ENCODE assay signal across 9 cellular contexts in genomic region chr7:82677493-82677892, GRCh38.
DNase-seq lines count a peak whose midpoint lies in the region; ATAC-seq and TF ChIP-seq lines count a peak whose summit lies in the region.
"Had no signal": no experiment of that assay in that cellular context is flagged by ENCODE, and none has a peak within 500 bp of the region (broad histone marks: within the 10 kb centered on the region; RNA-seq: fewer than 3 reads in every experiment).

No MANE protein-coding gene starts in this region.

- peak; percentile 92 to 94 for ATAC-seq in activated T-cell treated with anti-CD3 and anti-CD28 coated beads, Interleukin-2, amount 50 U/mL, for 72 hours (replicated peaks in 1 of 2)
- no peak for ATAC-seq in GM21723 (IDR thresholded peaks at IDR 0.05; ENCODE audit: unreplicated experiment)

- H3K4me3 Mint-ChIP-seq in activated T-cell treated with anti-CD3 and anti-CD28 coated beads, Interleukin-2, amount 50 U/mL, for 72 hours: peak overlapping the region; percentile 15 to 31

- DNase-seq in cardiac muscle cell (ENCODE audit: low read depth in 1 of 2, low spot score in 1 of 2) (peak; percentile 3 to 5), left ventricle myocardium inferior (no peak), HT1080 (ENCODE audit: low read depth) (peak; percentile 34), MV-4-11 (lab: John Stamatoyannopoulos, UW) (no peak), esophagus squamous epithelium (lab: John Stamatoyannopoulos, UW) (no peak)
- DNase-seq in activated T-cell treated with anti-CD3 and anti-CD28 coated beads, Interleukin-2, amount 50 U/mL, for 72 hours: peak; percentile 44 to 50
- peak; percentile 13 for DNase-seq in stimulated activated CD4-positive, alpha-beta T cell treated with anti-CD3 and anti-CD28 coated beads, Interleukin-4, amount 100 ng/mL, for 24 hours

- H3K4me1 ChIP-seq in cardiac muscle cell (ENCODE audit: low read depth) (no peaks in the 10 kb centered on the region), left ventricle myocardium inferior (peaks cover 9% of the 10 kb centered on the region), esophagus squamous epithelium (peaks cover 0 to 23% (median 4%) of the 10 kb centered on the region in 3 donors)

- no peaks in the 10 kb centered on the region for H3K27me3 Mint-ChIP-seq in activated T-cell treated with anti-CD3 and anti-CD28 coated beads, Interleukin-2, amount 50 U/mL, for 72 hours (ENCODE audit: low read depth)

- no peak overlapping the region for H3K4me3 ChIP-seq in cardiac muscle cell
- no peak overlapping the region for H3K4me3 ChIP-seq in left ventricle myocardium inferior
- no peak overlapping the region for H3K4me3 ChIP-seq in esophagus squamous epithelium
- H3K4me3 ChIP-seq: SK-N-MC had no signal

- H3K27ac Mint-ChIP-seq in activated T-cell treated with anti-CD3 and anti-CD28 coated beads, Interleukin-2, amount 50 U/mL, for 72 hours: no peak overlapping the region

- H3K27me3 ChIP-seq in cardiac muscle cell: no peaks in the 10 kb centered on the region
- H3K27me3 ChIP-seq in left ventricle myocardium inferior (ENCODE audit: low read depth): no peaks in the 10 kb centered on the region
- H3K27me3 ChIP-seq in esophagus squamous epithelium: no peaks in the 10 kb centered on the region

- H3K36me3 ChIP-seq in cardiac muscle cell (no peaks in the 10 kb centered on the region), left ventricle myocardium inferior (no peaks in the 10 kb centered on the region), esophagus squamous epithelium (no peaks in the 10 kb centered on the region)

- H3K36me3 Mint-ChIP-seq in activated T-cell treated with anti-CD3 and anti-CD28 coated beads, Interleukin-2, amount 50 U/mL, for 72 hours (ENCODE audit: insufficient read depth in 2 of 2): no peaks in the 10 kb centered on the region

- TF ChIP-seq POLR2A in esophagus squamous epithelium (IDR thresholded peaks at IDR 0.05): no peak

- H3K9me3 ChIP-seq in cardiac muscle cell (ENCODE audit: low read depth): no peaks in the 10 kb centered on the region
- H3K9me3 ChIP-seq in left ventricle myocardium inferior (replicated peaks): no peaks in the 10 kb centered on the region
- H3K9me3 ChIP-seq in esophagus squamous epithelium: no peaks in the 10 kb centered on the region

- peaks cover 16% of the 10 kb centered on the region for H3K4me1 Mint-ChIP-seq in activated T-cell treated with anti-CD3 and anti-CD28 coated beads, Interleukin-2, amount 50 U/mL, for 72 hours (ENCODE audit: low read depth)

- WGBS in esophagus squamous epithelium, 2 donors: 47 to 65% methylated on average over 2 of the region's 2 CpGs

- H3K27ac ChIP-seq in cardiac muscle cell (no peak overlapping the region), left ventricle myocardium inferior (replicated peaks) (no peak overlapping the region), esophagus squamous epithelium (no peak overlapping the region)
- H3K27ac ChIP-seq: SK-N-MC had no signal

- intact Hi-C loops in left ventricle myocardium inferior (cut with micrococcal nuclease): no loop called here
- intact Hi-C loops in esophagus squamous epithelium (cut with DNase I): no loop called here

- no peak for TF ChIP-seq CTCF in cardiac muscle cell (IDR thresholded peaks at IDR 0.05; ENCODE audit: low read depth, low read length)
- TF ChIP-seq CTCF in left ventricle myocardium inferior (IDR thresholded peaks at IDR 0.05; ENCODE audit: borderline replicate concordance): no peak
- no peak for TF ChIP-seq CTCF in esophagus squamous epithelium (IDR thresholded peaks at IDR 0.05)

- peaks cover 7 to 8% of the 10 kb centered on the region in 2 donors for H3K9me3 Mint-ChIP-seq in activated T-cell treated with anti-CD3 and anti-CD28 coated beads, Interleukin-2, amount 50 U/mL, for 72 hours

Comparison
In these comparisons a context has a peak if more than half of its experiments do, and no peak if none do; other contexts are left out.
1. DNase-seq: peak in cardiac muscle cell (2 of 2), HT1080 (single experiment), activated T-cell treated with anti-CD3 and anti-CD28 coated beads, Interleukin-2, amount 50 U/mL, for 72 hours (2 of 2) and stimulated activated CD4-positive, alpha-beta T cell treated with anti-CD3 and anti-CD28 coated beads, Interleukin-4, amount 100 ng/mL, for 24 hours (single experiment); none in left ventricle myocardium inferior (single experiment), MV-4-11 (single experiment) and esophagus squamous epithelium (single experiment).